Comparison of ENCODE assay signal across 1 cellular context in the genomic region with DNA sequence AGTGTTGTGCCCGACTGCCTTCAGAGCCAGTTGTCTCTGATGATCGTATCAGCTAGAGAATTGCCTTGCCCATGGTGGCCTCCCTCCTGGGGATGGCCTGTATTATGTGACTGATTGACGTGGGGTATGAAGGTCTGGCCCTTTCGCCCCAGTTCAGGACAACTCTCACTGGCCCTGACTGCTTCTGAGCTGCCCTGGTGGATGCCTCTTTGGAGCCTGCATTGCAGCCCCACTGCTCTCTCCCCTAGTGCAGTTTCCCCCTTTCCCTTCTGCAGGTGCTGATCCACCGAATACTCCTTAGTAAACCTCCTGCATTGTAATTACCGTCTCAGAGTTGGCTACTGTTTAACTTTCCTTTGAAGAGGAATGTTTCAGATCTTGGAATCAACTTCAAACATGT.
TF ChIP-seq lines count a peak whose summit lies in the region.

No MANE protein-coding gene starts in this region.

TF ChIP-seq in GM23338, 12 proteins besides CTCF, POLR2A, EP300 and RAD21 (continued from another document):
- TF ChIP-seq, protein P1, sequence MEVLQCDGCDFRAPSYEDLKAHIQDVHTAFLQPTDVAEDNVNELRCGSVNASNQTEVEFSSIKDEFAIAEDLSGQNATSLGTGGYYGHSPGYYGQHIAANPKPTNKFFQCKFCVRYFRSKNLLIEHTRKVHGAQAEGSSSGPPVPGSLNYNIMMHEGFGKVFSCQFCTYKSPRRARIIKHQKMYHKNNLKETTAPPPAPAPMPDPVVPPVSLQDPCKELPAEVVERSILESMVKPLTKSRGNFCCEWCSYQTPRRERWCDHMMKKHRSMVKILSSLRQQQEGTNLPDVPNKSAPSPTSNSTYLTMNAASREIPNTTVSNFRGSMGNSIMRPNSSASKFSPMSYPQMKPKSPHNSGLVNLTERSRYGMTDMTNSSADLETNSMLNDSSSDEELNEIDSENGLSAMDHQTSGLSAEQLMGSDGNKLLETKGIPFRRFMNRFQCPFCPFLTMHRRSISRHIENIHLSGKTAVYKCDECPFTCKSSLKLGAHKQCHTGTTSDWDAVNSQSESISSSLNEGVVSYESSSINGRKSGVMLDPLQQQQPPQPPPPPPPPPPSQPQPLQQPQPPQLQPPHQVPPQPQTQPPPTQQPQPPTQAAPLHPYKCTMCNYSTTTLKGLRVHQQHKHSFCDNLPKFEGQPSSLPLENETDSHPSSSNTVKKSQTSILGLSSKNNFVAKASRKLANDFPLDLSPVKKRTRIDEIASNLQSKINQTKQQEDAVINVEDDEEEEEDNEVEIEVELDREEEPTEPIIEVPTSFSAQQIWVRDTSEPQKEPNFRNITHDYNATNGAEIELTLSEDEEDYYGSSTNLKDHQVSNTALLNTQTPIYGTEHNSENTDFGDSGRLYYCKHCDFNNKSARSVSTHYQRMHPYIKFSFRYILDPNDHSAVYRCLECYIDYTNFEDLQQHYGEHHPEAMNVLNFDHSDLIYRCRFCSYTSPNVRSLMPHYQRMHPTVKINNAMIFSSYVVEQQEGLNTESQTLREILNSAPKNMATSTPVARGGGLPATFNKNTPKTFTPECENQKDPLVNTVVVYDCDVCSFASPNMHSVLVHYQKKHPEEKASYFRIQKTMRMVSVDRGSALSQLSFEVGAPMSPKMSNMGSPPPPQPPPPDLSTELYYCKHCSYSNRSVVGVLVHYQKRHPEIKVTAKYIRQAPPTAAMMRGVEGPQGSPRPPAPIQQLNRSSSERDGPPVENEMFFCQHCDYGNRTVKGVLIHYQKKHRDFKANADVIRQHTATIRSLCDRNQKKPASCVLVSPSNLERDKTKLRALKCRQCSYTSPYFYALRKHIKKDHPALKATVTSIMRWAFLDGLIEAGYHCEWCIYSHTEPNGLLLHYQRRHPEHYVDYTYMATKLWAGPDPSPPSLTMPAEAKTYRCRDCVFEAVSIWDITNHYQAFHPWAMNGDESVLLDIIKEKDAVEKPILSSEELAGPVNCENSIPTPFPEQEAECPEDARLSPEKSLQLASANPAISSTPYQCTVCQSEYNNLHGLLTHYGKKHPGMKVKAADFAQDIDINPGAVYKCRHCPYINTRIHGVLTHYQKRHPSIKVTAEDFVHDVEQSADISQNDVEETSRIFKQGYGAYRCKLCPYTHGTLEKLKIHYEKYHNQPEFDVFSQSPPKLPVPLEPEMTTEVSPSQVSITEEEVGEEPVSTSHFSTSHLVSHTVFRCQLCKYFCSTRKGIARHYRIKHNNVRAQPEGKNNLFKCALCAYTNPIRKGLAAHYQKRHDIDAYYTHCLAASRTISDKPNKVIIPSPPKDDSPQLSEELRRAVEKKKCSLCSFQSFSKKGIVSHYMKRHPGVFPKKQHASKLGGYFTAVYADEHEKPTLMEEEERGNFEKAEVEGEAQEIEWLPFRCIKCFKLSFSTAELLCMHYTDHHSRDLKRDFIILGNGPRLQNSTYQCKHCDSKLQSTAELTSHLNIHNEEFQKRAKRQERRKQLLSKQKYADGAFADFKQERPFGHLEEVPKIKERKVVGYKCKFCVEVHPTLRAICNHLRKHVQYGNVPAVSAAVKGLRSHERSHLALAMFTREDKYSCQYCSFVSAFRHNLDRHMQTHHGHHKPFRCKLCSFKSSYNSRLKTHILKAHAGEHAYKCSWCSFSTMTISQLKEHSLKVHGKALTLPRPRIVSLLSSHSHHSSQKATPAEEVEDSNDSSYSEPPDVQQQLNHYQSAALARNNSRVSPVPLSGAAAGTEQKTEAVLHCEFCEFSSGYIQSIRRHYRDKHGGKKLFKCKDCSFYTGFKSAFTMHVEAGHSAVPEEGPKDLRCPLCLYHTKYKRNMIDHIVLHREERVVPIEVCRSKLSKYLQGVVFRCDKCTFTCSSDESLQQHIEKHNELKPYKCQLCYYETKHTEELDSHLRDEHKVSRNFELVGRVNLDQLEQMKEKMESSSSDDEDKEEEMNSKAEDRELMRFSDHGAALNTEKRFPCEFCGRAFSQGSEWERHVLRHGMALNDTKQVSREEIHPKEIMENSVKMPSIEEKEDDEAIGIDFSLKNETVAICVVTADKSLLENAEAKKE (CRISPR knock-in tag; IDR thresholded peaks at IDR 0.05): no peak
- TF ChIP-seq, protein P2, sequence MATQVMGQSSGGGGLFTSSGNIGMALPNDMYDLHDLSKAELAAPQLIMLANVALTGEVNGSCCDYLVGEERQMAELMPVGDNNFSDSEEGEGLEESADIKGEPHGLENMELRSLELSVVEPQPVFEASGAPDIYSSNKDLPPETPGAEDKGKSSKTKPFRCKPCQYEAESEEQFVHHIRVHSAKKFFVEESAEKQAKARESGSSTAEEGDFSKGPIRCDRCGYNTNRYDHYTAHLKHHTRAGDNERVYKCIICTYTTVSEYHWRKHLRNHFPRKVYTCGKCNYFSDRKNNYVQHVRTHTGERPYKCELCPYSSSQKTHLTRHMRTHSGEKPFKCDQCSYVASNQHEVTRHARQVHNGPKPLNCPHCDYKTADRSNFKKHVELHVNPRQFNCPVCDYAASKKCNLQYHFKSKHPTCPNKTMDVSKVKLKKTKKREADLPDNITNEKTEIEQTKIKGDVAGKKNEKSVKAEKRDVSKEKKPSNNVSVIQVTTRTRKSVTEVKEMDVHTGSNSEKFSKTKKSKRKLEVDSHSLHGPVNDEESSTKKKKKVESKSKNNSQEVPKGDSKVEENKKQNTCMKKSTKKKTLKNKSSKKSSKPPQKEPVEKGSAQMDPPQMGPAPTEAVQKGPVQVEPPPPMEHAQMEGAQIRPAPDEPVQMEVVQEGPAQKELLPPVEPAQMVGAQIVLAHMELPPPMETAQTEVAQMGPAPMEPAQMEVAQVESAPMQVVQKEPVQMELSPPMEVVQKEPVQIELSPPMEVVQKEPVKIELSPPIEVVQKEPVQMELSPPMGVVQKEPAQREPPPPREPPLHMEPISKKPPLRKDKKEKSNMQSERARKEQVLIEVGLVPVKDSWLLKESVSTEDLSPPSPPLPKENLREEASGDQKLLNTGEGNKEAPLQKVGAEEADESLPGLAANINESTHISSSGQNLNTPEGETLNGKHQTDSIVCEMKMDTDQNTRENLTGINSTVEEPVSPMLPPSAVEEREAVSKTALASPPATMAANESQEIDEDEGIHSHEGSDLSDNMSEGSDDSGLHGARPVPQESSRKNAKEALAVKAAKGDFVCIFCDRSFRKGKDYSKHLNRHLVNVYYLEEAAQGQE (IDR thresholded peaks at IDR 0.05; ENCODE audit: unreplicated experiment): no peak
- TF ChIP-seq CREB1 (CRISPR knock-in tag; IDR thresholded peaks at IDR 0.05; ENCODE audit: low read depth) (no peak), JUNB (IDR thresholded peaks at IDR 0.05; ENCODE audit: unreplicated experiment) (no peak)
- TF ChIP-seq, protein P3, sequence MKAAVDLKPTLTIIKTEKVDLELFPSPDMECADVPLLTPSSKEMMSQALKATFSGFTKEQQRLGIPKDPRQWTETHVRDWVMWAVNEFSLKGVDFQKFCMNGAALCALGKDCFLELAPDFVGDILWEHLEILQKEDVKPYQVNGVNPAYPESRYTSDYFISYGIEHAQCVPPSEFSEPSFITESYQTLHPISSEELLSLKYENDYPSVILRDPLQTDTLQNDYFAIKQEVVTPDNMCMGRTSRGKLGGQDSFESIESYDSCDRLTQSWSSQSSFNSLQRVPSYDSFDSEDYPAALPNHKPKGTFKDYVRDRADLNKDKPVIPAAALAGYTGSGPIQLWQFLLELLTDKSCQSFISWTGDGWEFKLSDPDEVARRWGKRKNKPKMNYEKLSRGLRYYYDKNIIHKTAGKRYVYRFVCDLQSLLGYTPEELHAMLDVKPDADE (IDR thresholded peaks at IDR 0.05): no peak
